In the genomic region with DNA sequence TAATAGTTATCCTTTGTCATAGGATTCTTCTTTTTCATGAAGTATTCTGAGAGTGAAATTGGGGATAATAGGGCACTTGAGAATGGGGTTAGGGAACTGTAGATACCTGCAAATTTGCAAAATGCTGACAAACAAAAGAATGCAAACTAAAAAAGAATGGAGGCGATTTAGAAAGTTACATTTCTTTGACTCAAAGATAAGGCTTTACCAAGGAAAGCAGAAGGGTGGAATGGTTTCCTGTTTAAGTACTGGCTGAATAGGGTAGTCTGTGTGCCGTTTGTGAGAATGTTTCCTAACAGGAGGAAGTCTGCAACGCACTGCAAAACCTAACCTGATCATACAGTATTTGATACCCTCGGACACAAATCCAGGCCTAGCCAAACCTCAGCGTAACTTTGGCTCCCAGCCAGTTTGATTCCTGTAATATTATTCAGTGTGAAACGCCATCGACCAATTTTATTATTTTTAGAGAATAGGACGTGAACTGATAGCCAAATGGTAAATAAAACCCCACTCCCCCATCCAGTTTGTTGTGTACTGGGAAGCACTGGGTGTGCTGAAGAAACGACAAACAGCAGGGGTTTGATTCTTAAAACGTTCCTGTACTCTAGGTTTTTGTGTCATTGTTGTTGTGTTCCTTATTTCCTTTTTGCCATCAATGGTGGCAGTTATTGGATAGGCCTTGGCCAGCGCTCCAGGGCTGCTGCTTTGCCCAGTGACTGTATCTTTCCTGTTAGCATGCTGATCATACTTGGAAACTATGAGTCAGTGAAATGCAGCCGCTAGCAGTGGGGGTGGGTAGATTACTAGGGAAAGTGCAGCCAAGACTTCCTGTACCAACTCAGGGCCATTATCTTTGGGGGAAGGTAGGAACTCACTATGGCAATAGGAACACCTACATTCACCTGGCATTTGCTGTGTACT, we compare ENCODE assay signal across 8 cellular contexts.
A peak's percentile ranks its signal among the peaks of the same experiment; 100 is the strongest.
DNase-seq lines count a peak whose midpoint lies in the region; ATAC-seq lines count a peak whose summit lies in the region.

No MANE protein-coding gene starts in this region.

- DNase-seq in D341Med (ENCODE audit: low spot score) (peak; percentile 40), LHCN-M2 (ENCODE audit: low read depth) (peak; percentile 97), SW 1271 (lab: John Stamatoyannopoulos, UW) (peak; percentile 84 to 96), amniotic epithelial cell (ENCODE audit: low read depth) (peak; percentile 94), left ventricle myocardium superior (peak; percentile 89)
- DNase-seq in effector CD4-positive, alpha-beta T cell: no peak

- no peak overlapping the region for H3K9ac ChIP-seq in rectal smooth muscle tissue (ENCODE audit: low read length)

- no peaks in the 10 kb centered on the region for H3K27me3 ChIP-seq in rectal smooth muscle tissue (ENCODE audit: control insufficient read depth, insufficient read depth, low read length)

- intact Hi-C loops in left ventricle myocardium superior (cut with micrococcal nuclease): loop anchor here (5.0 to 10.0 kb wide), 2 partner anchors 51 to 148 kb away; a partner anchor contains a TSS

- H3K36me3 ChIP-seq in rectal smooth muscle tissue (ENCODE audit: control insufficient read depth, insufficient read depth, low read length): no peaks in the 10 kb centered on the region

- H3K4me1 ChIP-seq in rectal smooth muscle tissue (ENCODE audit: control insufficient read depth, insufficient read depth, low read length): peaks cover 26% of the 10 kb centered on the region

- peak overlapping the region; percentile 22 for H3K4me3 ChIP-seq in rectal smooth muscle tissue (ENCODE audit: low read length)

- ATAC-seq in GM21786 (IDR thresholded peaks at IDR 0.05; ENCODE audit: unreplicated experiment) (peak; percentile 88), left ventricle myocardium superior (peak; percentile 98)

- peak overlapping the region; percentile 75 for H3K27ac ChIP-seq in rectal smooth muscle tissue (ENCODE audit: low read depth, low read length)
